1 cellular context compared by ENCODE assay signal in the genomic region with DNA sequence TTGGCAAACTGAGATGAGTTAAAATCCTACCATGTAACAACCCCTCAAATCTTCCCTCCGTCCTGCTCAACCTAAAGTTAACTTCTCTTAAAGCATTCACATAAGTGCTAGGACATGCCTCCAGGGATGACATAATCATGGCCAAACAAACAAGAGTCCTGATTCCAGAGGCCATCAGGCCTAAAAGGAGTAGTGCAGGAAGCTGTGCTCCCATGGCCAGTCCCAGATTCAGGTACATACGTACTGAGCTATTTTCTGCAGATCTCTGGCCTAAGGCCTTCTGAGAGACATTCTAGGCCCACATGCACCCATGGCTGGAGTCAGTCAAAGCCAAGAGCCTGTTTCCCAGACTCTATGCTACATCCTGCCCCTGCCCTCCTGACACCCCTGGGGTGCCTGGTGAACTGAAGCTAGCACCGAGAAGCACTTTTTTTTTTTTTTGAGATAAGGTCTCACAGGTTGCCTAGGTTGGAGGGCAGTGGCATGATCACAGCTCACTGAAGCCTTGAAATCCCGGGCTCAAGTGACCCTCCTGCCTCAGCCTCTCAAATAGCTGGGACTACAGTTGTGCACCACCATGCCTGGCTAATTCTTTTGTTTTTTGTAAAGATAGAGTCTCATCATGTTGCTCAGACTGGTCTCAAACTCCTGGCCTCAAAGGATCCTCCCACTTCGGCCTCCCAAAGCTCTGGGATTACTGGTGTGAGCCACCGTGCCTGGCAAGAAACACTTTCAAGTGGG.
A peak's percentile ranks its signal among the peaks of the same experiment; 100 is the strongest.
TF ChIP-seq lines count a peak whose summit lies in the region.

No MANE protein-coding gene starts in this region.

TF ChIP-seq in HepG2, 621 proteins besides CTCF, POLR2A, EP300 and RAD21:
- TF ChIP-seq ZNF644 (CRISPR knock-in tag; IDR thresholded peaks at IDR 0.05; ENCODE audit: low read depth), result 0 out of 2 replicates have a peak, but pooled peaks have one; percentile 32
- TF ChIP-seq ZNF674 (CRISPR knock-in tag; IDR thresholded peaks at IDR 0.05; ENCODE audit: low read depth), result no peak
- TF ChIP-seq RXRB (CRISPR knock-in tag; IDR thresholded peaks at IDR 0.05; ENCODE audit: borderline replicate concordance), result 0 out of 2 replicates have a peak, but pooled peaks have one; percentile 13
- TF ChIP-seq KLF11 (CRISPR knock-in tag; IDR thresholded peaks at IDR 0.05), result no peak
- no peak for TF ChIP-seq ZNF713 (CRISPR knock-in tag; IDR thresholded peaks at IDR 0.05)
- TF ChIP-seq, protein P1, sequence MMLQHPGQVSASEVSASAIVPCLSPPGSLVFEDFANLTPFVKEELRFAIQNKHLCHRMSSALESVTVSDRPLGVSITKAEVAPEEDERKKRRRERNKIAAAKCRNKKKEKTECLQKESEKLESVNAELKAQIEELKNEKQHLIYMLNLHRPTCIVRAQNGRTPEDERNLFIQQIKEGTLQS (CRISPR knock-in tag; IDR thresholded peaks at IDR 0.05), result 0 out of 2 replicates have a peak, but pooled peaks have one; percentile 32
- TF ChIP-seq, protein P2, sequence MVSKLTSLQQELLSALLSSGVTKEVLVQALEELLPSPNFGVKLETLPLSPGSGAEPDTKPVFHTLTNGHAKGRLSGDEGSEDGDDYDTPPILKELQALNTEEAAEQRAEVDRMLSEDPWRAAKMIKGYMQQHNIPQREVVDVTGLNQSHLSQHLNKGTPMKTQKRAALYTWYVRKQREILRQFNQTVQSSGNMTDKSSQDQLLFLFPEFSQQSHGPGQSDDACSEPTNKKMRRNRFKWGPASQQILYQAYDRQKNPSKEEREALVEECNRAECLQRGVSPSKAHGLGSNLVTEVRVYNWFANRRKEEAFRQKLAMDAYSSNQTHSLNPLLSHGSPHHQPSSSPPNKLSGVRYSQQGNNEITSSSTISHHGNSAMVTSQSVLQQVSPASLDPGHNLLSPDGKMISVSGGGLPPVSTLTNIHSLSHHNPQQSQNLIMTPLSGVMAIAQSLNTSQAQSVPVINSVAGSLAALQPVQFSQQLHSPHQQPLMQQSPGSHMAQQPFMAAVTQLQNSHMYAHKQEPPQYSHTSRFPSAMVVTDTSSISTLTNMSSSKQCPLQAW (CRISPR knock-in tag; IDR thresholded peaks at IDR 0.05), result 0 out of 2 replicates have a peak, but pooled peaks have one; percentile 20
- TF ChIP-seq RARA (CRISPR knock-in tag; IDR thresholded peaks at IDR 0.05), result peak; percentile 16; the same call in 1 of the 2 replicates
- no peak for TF ChIP-seq NAIF1 (CRISPR knock-in tag; IDR thresholded peaks at IDR 0.05; ENCODE audit: borderline replicate concordance)
- TF ChIP-seq, protein P3, sequence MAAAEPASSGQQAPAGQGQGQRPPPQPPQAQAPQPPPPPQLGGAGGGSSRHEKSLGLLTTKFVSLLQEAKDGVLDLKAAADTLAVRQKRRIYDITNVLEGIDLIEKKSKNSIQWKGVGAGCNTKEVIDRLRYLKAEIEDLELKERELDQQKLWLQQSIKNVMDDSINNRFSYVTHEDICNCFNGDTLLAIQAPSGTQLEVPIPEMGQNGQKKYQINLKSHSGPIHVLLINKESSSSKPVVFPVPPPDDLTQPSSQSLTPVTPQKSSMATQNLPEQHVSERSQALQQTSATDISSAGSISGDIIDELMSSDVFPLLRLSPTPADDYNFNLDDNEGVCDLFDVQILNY (CRISPR knock-in tag; conservative IDR thresholded peaks at IDR 0.05), result no peak
- TF ChIP-seq, protein P4, sequence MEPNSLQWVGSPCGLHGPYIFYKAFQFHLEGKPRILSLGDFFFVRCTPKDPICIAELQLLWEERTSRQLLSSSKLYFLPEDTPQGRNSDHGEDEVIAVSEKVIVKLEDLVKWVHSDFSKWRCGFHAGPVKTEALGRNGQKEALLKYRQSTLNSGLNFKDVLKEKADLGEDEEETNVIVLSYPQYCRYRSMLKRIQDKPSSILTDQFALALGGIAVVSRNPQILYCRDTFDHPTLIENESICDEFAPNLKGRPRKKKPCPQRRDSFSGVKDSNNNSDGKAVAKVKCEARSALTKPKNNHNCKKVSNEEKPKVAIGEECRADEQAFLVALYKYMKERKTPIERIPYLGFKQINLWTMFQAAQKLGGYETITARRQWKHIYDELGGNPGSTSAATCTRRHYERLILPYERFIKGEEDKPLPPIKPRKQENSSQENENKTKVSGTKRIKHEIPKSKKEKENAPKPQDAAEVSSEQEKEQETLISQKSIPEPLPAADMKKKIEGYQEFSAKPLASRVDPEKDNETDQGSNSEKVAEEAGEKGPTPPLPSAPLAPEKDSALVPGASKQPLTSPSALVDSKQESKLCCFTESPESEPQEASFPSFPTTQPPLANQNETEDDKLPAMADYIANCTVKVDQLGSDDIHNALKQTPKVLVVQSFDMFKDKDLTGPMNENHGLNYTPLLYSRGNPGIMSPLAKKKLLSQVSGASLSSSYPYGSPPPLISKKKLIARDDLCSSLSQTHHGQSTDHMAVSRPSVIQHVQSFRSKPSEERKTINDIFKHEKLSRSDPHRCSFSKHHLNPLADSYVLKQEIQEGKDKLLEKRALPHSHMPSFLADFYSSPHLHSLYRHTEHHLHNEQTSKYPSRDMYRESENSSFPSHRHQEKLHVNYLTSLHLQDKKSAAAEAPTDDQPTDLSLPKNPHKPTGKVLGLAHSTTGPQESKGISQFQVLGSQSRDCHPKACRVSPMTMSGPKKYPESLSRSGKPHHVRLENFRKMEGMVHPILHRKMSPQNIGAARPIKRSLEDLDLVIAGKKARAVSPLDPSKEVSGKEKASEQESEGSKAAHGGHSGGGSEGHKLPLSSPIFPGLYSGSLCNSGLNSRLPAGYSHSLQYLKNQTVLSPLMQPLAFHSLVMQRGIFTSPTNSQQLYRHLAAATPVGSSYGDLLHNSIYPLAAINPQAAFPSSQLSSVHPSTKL (CRISPR knock-in tag; IDR thresholded peaks at IDR 0.05), result 0 out of 2 replicates have a peak, but pooled peaks have one; percentile 10
